Comparison of ENCODE assay signal across 9 cellular contexts in genomic region chr9:79335987-79336386, GRCh38.
"Had no signal": no experiment of that assay in that cellular context is flagged by ENCODE, and none has a peak within 500 bp of the region (broad histone marks: within the 10 kb centered on the region; RNA-seq: fewer than 3 reads in every experiment).

No MANE protein-coding gene starts in this region.

- H3K4me3 ChIP-seq: K562 had no signal

- ATAC-seq: HepG2, K562 had no signal

- H3K27ac Mint-ChIP-seq: IgD-negative memory B cell had no signal

- DNase-seq: IMR-90, KBM-7, KG1 had no signal

- H3K36me3 Mint-ChIP-seq: IgD-negative memory B cell had no signal

- H3K4me2 ChIP-seq: KMS-11 had no signal

- H3K9ac ChIP-seq: KMS-11 had no signal

- FAIRE-seq: HepG2, HTR-8/SVneo, K562 had no signal

- H3K4me3 Mint-ChIP-seq: IgD-negative memory B cell had no signal

- H3K27ac ChIP-seq: HL-60, KMS-11 had no signal

- H3K27me3 Mint-ChIP-seq: IgD-negative memory B cell had no signal

- H3K4me1 Mint-ChIP-seq: IgD-negative memory B cell had no signal
